2 cellular contexts compared by ENCODE assay signal in the genomic region with DNA sequence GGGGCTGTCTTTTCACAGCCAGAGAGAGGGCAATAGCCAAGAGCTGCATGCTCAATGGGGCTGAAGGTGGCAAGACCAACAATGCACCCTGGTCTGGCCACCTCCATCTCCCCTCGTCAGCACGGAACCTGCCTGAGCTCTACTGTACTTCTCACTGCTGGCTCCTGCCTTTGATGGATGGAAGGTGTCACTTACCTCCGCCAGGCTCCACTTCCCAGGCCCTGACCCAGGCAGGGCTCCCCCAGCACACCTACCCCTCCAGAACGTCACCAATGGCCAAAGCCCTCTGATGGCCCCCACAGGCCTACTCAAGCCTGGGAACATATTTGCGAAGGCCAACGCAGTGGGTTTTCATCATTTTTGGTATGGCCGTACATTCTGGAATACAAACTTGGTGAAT.
TF ChIP-seq lines count a peak whose summit lies in the region.

No MANE protein-coding gene starts in this region.

TF ChIP-seq in SK-N-SH, 30 proteins besides CTCF, POLR2A, EP300 and RAD21 (continued from another document):
- TF ChIP-seq IRF3 (IDR thresholded peaks at IDR 0.05; ENCODE audit: low read depth, low read length) (no peak), MXI1 (IDR thresholded peaks at IDR 0.05; ENCODE audit: low read depth, low read length) (no peak), ELF1 (IDR thresholded peaks at IDR 0.05) (no peak), SIN3A (IDR thresholded peaks at IDR 0.05; ENCODE audit: borderline replicate concordance, low read depth, low read length) (no peak), RXRA (IDR thresholded peaks at IDR 0.05; ENCODE audit: borderline replicate concordance, low read depth) (no peak), CHD2 (IDR thresholded peaks at IDR 0.05; ENCODE audit: low read length, partially characterized antibody) (no peak)
- TF ChIP-seq, protein P1, sequence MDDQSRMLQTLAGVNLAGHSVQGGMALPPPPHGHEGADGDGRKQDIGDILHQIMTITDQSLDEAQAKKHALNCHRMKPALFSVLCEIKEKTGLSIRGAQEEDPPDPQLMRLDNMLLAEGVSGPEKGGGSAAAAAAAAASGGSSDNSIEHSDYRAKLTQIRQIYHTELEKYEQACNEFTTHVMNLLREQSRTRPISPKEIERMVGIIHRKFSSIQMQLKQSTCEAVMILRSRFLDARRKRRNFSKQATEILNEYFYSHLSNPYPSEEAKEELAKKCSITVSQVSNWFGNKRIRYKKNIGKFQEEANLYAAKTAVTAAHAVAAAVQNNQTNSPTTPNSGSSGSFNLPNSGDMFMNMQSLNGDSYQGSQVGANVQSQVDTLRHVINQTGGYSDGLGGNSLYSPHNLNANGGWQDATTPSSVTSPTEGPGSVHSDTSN (IDR thresholded peaks at IDR 0.05), result no peak
TF ChIP-seq in SK-N-SH: peak in this region for 0.

TF ChIP-seq in SK-N-SH treated with all-trans-retinoic acid at 6 μM for 48 hours, 23 proteins besides CTCF, POLR2A, EP300 and RAD21 (continued from another document):
- TF ChIP-seq, protein P2, sequence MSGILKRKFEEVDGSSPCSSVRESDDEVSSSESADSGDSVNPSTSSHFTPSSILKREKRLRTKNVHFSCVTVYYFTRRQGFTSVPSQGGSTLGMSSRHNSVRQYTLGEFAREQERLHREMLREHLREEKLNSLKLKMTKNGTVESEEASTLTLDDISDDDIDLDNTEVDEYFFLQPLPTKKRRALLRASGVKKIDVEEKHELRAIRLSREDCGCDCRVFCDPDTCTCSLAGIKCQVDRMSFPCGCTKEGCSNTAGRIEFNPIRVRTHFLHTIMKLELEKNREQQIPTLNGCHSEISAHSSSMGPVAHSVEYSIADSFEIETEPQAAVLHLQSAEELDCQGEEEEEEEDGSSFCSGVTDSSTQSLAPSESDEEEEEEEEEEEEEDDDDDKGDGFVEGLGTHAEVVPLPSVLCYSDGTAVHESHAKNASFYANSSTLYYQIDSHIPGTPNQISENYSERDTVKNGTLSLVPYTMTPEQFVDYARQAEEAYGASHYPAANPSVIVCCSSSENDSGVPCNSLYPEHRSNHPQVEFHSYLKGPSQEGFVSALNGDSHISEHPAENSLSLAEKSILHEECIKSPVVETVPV (CRISPR knock-in tag; IDR thresholded peaks at IDR 0.05), result no peak
- TF ChIP-seq TCF4 (CRISPR knock-in tag; IDR thresholded peaks at IDR 0.05; ENCODE audit: borderline replicate concordance) (no peak), SNAI2 (CRISPR knock-in tag; IDR thresholded peaks at IDR 0.05) (no peak), BACH2 (CRISPR knock-in tag; IDR thresholded peaks at IDR 0.05; ENCODE audit: borderline replicate concordance) (no peak)
TF ChIP-seq in SK-N-SH treated with all-trans-retinoic acid at 6 μM for 48 hours: peak in this region for 0.
